In genomic region chr2:27117995-27118524, GRCh38 we compare ENCODE assay signal across 10 cellular contexts. TPM values are rescaled to one million over a fixed set of nuclear protein-coding genes. Genes with fewer than 3 reads are reported as not detected.
A peak's percentile ranks its signal among the peaks of the same experiment; 100 is the strongest.
DNase-seq lines count a peak whose midpoint lies in the region; ATAC-seq and TF ChIP-seq lines count a peak whose summit lies in the region.
"Had no signal": no experiment of that assay in that cellular context is flagged by ENCODE, and none has a peak within 500 bp of the region (broad histone marks: within the 10 kb centered on the region; RNA-seq: fewer than 3 reads in every experiment).

No MANE protein-coding gene starts in this region.

- H3K9me3 Mint-ChIP-seq in GM23338, result no peaks in the 10 kb centered on the region; the same call in 2 of the 3 replicates
- peaks cover 0 to 3% (median 0%) of the 10 kb centered on the region in 7 donors for H3K9me3 Mint-ChIP-seq in naive B cell

- H3K36me3 Mint-ChIP-seq in GM23338 (ENCODE audit: low read depth) (no peaks in the 10 kb centered on the region; the same call in 2 of the 3 replicates), naive B cell (no peaks in the 10 kb centered on the region)

- H3K4me3 ChIP-seq in ACC112 (ENCODE audit: low read depth, low read length) (peak overlapping the region; percentile 97), GM23338 (peak overlapping the region; percentile 65), cardiac fibroblast (replicated peaks in 1 of 2; ENCODE audit: low read depth in 2 of 2, low read length in 2 of 2) (peak overlapping the region; percentile 46 to 48)

- peak overlapping the region; percentile 85 for H3K4me2 ChIP-seq in GM23338

- no peaks in the 10 kb centered on the region for H3K27me3 ChIP-seq in ACC112 (ENCODE audit: insufficient read depth, low read length)
- H3K27me3 ChIP-seq in GM23338 (ENCODE audit: insufficient read depth), result peaks cover 62% of the 10 kb centered on the region

- H3K4me1 Mint-ChIP-seq in GM23338, result peaks cover 8% of the 10 kb centered on the region; the same call in 2 of the 3 replicates
- peaks cover 2 to 13% (median 3%) of the 10 kb centered on the region in 3 donors for H3K4me1 Mint-ChIP-seq in naive B cell

- peaks cover 9% of the 10 kb centered on the region; the same call in 1 of the 2 replicates for H3F3A ChIP-seq in GM23338 (replicated peaks; ENCODE audit: low read depth)

- no peaks in the 10 kb centered on the region for H3K36me3 ChIP-seq in ACC112 (ENCODE audit: insufficient read depth, low read length)
- H3K36me3 ChIP-seq in GM23338 (ENCODE audit: insufficient read depth), result no peaks in the 10 kb centered on the region

- H3K4me3 Mint-ChIP-seq in GM23338 (peak overlapping the region; percentile 66), naive B cell (peak overlapping the region in 5 of 8 donors; percentile 28 to 61 (median 35))

- no peak for TF ChIP-seq CTCF in GM23338 (conservative IDR thresholded peaks at IDR 0.05; ENCODE audit: low read depth in 2 of 2)
- no peak for TF ChIP-seq CTCF in cardiac fibroblast (IDR thresholded peaks at IDR 0.05; ENCODE audit: low read depth, low read length)

- H3K27ac ChIP-seq in ACC112 (ENCODE audit: low read depth, low read length) (no peak overlapping the region), GM23338 (ENCODE audit: low read depth) (no peak overlapping the region)

- H3K79me2 ChIP-seq in ACC112 (ENCODE audit: control insufficient read depth, insufficient read depth, low read length, unreplicated experiment) (peaks cover 7% of the 10 kb centered on the region), GM23338 (replicated peaks; ENCODE audit: insufficient read depth) (no peaks in the 10 kb centered on the region)

- DNase-seq in GM23338 (ENCODE audit: low spot score) (no peak), cardiac fibroblast (ENCODE audit: low read depth in 2 of 2) (no peak), naive B cell (no peak), NCI-H2196 treated with DMSO at 0.1 percent for 48 hours (lab: John Stamatoyannopoulos, UW; ENCODE audit: unreplicated experiment) (no peak), HuH-7 (ENCODE audit: low spot score) (no peak), RKO (ENCODE audit: low spot score) (no peak)
- DNase-seq: NCI-H1092; stimulated activated CD4-positive, alpha-beta T cell treated with anti-CD3 and anti-CD28 coated beads, Interleukin-1b, Interleukin-23, amount 100 ng/mL, for 48 hours had no signal

- no peaks in the 10 kb centered on the region for H4K20me1 ChIP-seq in GM23338 (replicated peaks; ENCODE audit: insufficient read depth)

- peak overlapping the region; percentile 100 for H2AFZ ChIP-seq in ACC112 (ENCODE audit: low read length, unreplicated experiment)
- peak overlapping the region; percentile 96 for H2AFZ ChIP-seq in GM23338

- ATAC-seq in GM23338 (peak; percentile 70), naive B cell (ENCODE audit: low read depth in 2 of 2) (no peak), GM21526 (IDR thresholded peaks at IDR 0.05; ENCODE audit: low FRiP score, unreplicated experiment) (no peak)

- no peak overlapping the region for H3K27ac Mint-ChIP-seq in GM23338
- H3K27ac Mint-ChIP-seq in naive B cell, result no peak overlapping the region

- H3K9me2 ChIP-seq in GM23338 (ENCODE audit: insufficient read depth), result no peaks in the 10 kb centered on the region

- H3K27me3 Mint-ChIP-seq in GM23338 (ENCODE audit: insufficient read depth, low read depth, poor library complexity) (peaks cover 50% of the 10 kb centered on the region), naive B cell (peaks cover 16 to 53% (median 35%) of the 10 kb centered on the region in 3 donors)

- H3K4me1 ChIP-seq in ACC112 (ENCODE audit: control insufficient read depth, insufficient read depth, low read length, unreplicated experiment) (peaks cover 8% of the 10 kb centered on the region), GM23338 (ENCODE audit: insufficient read depth) (peaks cover 12% of the 10 kb centered on the region)

TF ChIP-seq in GM23338, 12 proteins besides CTCF, POLR2A, EP300 and RAD21 (continues in another document):
- TF ChIP-seq POLR2AphosphoS5 (IDR thresholded peaks at IDR 0.05; ENCODE audit: low read depth) (no peak), STAT1 (IDR thresholded peaks at IDR 0.05; ENCODE audit: unreplicated experiment) (no peak), CREB1 (CRISPR knock-in tag; IDR thresholded peaks at IDR 0.05; ENCODE audit: low read depth) (no peak), NANOG (IDR thresholded peaks at IDR 0.05; ENCODE audit: borderline replicate concordance) (no peak), ETS1 (IDR thresholded peaks at IDR 0.05) (no peak), ZNF331 (CRISPR knock-in tag; IDR thresholded peaks at IDR 0.05; ENCODE audit: low read depth) (no peak), EZH2phosphoT487 (IDR thresholded peaks at IDR 0.05; ENCODE audit: unreplicated experiment) (no peak), EZH2 (IDR thresholded peaks at IDR 0.05; ENCODE audit: low read depth, unreplicated experiment) (no peak), ZNF114 (CRISPR knock-in tag; IDR thresholded peaks at IDR 0.05) (no peak), REST (IDR thresholded peaks at IDR 0.05; ENCODE audit: unreplicated experiment) (no peak), JUNB (IDR thresholded peaks at IDR 0.05; ENCODE audit: unreplicated experiment) (no peak)

RNA-seq across cellular contexts. Expression of gene CGREF1, which starts 0.9 kb away (rescaled TPM):
- 2.3 and 4.1 TPM in 2 replicates for total RNA-seq in GM23338 (2014; rRNA removed; shearing (Covaris generic))
- polyA plus RNA-seq in GM23338 (2016; fragmentation: Nextera tagmentation; extraction: Ambion mirVana) (3.5 and 4.5 TPM in 2 replicates), naive B cell (ENCODE audit: low read depth in 6 of 6) (not detected)

RNA-seq across cellular contexts. Expression of gene ABHD1, which starts 5.6 kb away (rescaled TPM):
- total RNA-seq in GM23338 (2014; rRNA removed; shearing (Covaris generic)), result 0.19 and 0.38 TPM in 2 replicates
- polyA plus RNA-seq in GM23338 (2016; fragmentation: Nextera tagmentation; extraction: Ambion mirVana), result 0.55 and 0.66 TPM in 2 replicates
- 1 to 10 TPM in 2 of 6 donors, not detected in 4; 1.2 to 1.3 TPM for polyA plus RNA-seq in naive B cell (ENCODE audit: low read depth in 6 of 6)

RNA-seq across cellular contexts. Expression of gene PREB, which starts 16.4 kb away (rescaled TPM):
- total RNA-seq in GM23338 (2014; rRNA removed; shearing (Covaris generic)), result 65.9 and 79.7 TPM in 2 replicates
- polyA plus RNA-seq in GM23338 (2016; fragmentation: Nextera tagmentation; extraction: Ambion mirVana), result 39.0 and 41.2 TPM in 2 replicates
- polyA plus RNA-seq in naive B cell (ENCODE audit: low read depth in 6 of 6), result 100 to 1,000 TPM in 1 of 6 donors, 10 to 100 TPM in 5; 51.0 to 101 (median 56.2) TPM

RNA-seq across cellular contexts. Expression of gene PRR30, which starts 21.1 kb away (rescaled TPM):
- total RNA-seq in GM23338 (2014; rRNA removed; shearing (Covaris generic)), result not detected in 2 replicates
- polyA plus RNA-seq in GM23338 (2016; fragmentation: Nextera tagmentation; extraction: Ambion mirVana) (not detected in 2 replicates), naive B cell (ENCODE audit: low read depth in 6 of 6) (not detected)

RNA-seq across cellular contexts. Expression of gene TCF23, which starts 30.7 kb away (rescaled TPM):
- total RNA-seq in GM23338 (2014; rRNA removed; shearing (Covaris generic)), result 0.07 TPM in 1 of 2 replicates, not detected in the other
- 0.03 TPM in 1 of 2 replicates, not detected in the other for polyA plus RNA-seq in GM23338 (2016; fragmentation: Nextera tagmentation; extraction: Ambion mirVana)
- not detected for polyA plus RNA-seq in naive B cell (ENCODE audit: low read depth in 6 of 6)

Comparison
In these comparisons a context has a peak if more than half of its experiments do, and no peak if none do; other contexts are left out.
1. H3K4me3 ChIP-seq: peak in every context shown above with its lines; median percentile 97 in ACC112; 65 in GM23338; 47 in cardiac fibroblast.